2 cellular contexts compared by ENCODE assay signal in the genomic region with DNA sequence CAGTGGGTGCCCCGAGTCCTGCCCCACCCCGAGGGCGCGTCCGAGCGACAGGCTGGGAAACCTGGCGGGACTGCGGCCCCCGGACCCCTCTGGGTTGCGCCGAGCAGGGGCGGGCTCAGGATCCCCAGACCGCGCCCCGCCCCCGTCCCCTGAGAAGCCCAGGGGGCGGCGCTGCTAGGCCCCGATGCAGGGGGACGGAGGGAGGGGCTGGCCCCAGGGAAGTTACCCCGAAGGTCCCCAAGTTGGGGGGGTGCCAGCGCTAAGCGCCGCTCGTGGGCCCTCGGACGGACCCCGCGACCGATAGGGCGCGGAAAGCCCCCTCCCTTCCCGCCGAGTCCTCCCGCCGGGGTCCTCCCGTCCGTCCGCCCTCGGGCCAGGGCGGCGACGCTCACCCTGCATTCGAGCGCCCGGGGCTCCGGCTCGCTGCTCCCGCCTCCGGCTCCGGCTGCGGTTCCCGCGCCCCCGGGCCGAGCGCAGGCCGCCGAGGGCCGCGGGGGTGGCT.
TF ChIP-seq lines count a peak whose summit lies in the region.

No MANE protein-coding gene starts in this region.

TF ChIP-seq in GM23338, 12 proteins besides CTCF, POLR2A, EP300 and RAD21 (continued from another document):
- TF ChIP-seq, protein P1, sequence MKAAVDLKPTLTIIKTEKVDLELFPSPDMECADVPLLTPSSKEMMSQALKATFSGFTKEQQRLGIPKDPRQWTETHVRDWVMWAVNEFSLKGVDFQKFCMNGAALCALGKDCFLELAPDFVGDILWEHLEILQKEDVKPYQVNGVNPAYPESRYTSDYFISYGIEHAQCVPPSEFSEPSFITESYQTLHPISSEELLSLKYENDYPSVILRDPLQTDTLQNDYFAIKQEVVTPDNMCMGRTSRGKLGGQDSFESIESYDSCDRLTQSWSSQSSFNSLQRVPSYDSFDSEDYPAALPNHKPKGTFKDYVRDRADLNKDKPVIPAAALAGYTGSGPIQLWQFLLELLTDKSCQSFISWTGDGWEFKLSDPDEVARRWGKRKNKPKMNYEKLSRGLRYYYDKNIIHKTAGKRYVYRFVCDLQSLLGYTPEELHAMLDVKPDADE (IDR thresholded peaks at IDR 0.05): 0 out of 2 replicates have a peak, but pooled peaks have one; percentile 12
- TF ChIP-seq NANOG (IDR thresholded peaks at IDR 0.05; ENCODE audit: borderline replicate concordance): no peak

TF ChIP-seq in WTC11, 78 proteins besides CTCF, POLR2A, EP300 and RAD21 (continued from another document):
- TF ChIP-seq, protein P2, sequence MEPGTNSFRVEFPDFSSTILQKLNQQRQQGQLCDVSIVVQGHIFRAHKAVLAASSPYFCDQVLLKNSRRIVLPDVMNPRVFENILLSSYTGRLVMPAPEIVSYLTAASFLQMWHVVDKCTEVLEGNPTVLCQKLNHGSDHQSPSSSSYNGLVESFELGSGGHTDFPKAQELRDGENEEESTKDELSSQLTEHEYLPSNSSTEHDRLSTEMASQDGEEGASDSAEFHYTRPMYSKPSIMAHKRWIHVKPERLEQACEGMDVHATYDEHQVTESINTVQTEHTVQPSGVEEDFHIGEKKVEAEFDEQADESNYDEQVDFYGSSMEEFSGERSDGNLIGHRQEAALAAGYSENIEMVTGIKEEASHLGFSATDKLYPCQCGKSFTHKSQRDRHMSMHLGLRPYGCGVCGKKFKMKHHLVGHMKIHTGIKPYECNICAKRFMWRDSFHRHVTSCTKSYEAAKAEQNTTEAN (CRISPR knock-in tag; IDR thresholded peaks at IDR 0.05): 0 out of 2 replicates have a peak, but pooled peaks have one; percentile 24
- TF ChIP-seq, protein P3, sequence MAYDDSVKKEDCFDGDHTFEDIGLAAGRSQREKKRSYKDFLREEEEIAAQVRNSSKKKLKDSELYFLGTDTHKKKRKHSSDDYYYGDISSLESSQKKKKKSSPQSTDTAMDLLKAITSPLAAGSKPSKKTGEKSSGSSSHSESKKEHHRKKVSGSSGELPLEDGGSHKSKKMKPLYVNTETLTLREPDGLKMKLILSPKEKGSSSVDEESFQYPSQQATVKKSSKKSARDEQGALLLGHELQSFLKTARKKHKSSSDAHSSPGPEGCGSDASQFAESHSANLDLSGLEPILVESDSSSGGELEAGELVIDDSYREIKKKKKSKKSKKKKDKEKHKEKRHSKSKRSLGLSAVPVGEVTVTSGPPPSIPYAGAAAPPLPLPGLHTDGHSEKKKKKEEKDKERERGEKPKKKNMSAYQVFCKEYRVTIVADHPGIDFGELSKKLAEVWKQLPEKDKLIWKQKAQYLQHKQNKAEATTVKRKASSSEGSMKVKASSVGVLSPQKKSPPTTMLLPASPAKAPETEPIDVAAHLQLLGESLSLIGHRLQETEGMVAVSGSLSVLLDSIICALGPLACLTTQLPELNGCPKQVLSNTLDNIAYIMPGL (CRISPR knock-in tag; IDR thresholded peaks at IDR 0.05): 0 out of 2 replicates have a peak, but pooled peaks have one; percentile 24
- peak; percentile 85; the same call in 1 of the 2 replicates for TF ChIP-seq ZNF263 (CRISPR knock-in tag; IDR thresholded peaks at IDR 0.05; ENCODE audit: low read depth)
- TF ChIP-seq, protein P4, sequence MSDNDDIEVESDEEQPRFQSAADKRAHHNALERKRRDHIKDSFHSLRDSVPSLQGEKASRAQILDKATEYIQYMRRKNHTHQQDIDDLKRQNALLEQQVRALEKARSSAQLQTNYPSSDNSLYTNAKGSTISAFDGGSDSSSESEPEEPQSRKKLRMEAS (CRISPR knock-in tag; IDR thresholded peaks at IDR 0.05): no peak
